ENCODE assay signal across 23 cellular contexts in the genomic region with DNA sequence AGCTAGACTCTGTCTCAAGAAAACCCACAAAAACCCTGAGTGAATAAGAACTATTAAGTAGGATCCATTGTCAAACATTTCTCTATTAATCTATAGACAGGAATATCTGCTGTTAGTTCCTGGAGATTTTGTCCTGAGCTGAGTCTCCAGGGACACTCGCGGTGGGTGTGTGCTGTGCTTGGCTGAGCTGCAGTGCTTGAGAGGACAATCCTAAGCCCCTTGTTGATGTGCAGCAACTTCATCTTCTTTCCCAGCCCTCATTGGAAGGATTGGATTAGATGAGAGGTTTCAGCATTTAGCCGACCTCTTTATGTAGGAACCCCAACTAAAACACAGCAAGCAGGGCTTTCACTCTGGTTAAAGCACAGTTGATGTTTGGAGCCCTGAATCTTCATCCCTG.
"Had no signal": no experiment of that assay in that cellular context is flagged by ENCODE, and none has a peak within 500 bp of the region (broad histone marks: within the 10 kb centered on the region; RNA-seq: fewer than 3 reads in every experiment).

No MANE protein-coding gene starts in this region.

- H3K9me3 Mint-ChIP-seq: activated CD4-positive, alpha-beta memory T cell treated with anti-CD3 and anti-CD28 coated beads, Interleukin-2, amount 10 ng/mL, durations not matched to agents 7 days and 5 days; activated naive CD4-positive, alpha-beta T cell treated with anti-CD3 and anti-CD28 coated beads for 36 hours; activated T-helper 2 cell treated with anti-CD3 and anti-CD28 coated beads, Interferon-gamma antibody, Interleukin-2, Interleukin-4, amounts not matched to agents 10 μg/mL and 5 μg/mL and 100 μg/mL, durations not matched to agents 14 hours and 24 hours and 36 hours; brain; memory B cell; naive B cell; neural progenitor cell; stimulated activated memory B cell treated with anti-CD40 and anti-IgM and Interleukin-4, amounts not matched to agents 10 μg/mL and 1 μg/mL and 100 μg/mL, for 72 hours; T-helper 2 cell treated with Interferon-gamma antibody and Interleukin-4, amounts not matched to agents 5 μg/mL and 100 μg/mL, for 36 hours had no signal

- H3K27ac ChIP-seq: colonic mucosa, neural progenitor cell, pancreas, spleen, transverse colon, uterus had no signal

- H3K4me2 ChIP-seq: neural progenitor cell had no signal

- FAIRE-seq: pancreas, TTC549 had no signal

- H3K4me1 ChIP-seq: colonic mucosa, neural progenitor cell, pancreas had no signal

- H3K36me3 ChIP-seq: neural progenitor cell, uterus had no signal

- H3K4me1 Mint-ChIP-seq: activated CD4-positive, alpha-beta memory T cell treated with anti-CD3 and anti-CD28 coated beads, Interleukin-2, amount 10 ng/mL, durations not matched to agents 7 days and 5 days; activated CD8-positive, alpha-beta memory T cell treated with anti-CD3 and anti-CD28 coated beads, Interleukin-2, amount 10 ng/mL, durations not matched to agents 7 days and 5 days; stimulated activated memory B cell treated with anti-CD40 and anti-IgM and Interleukin-4, amounts not matched to agents 10 μg/mL and 1 μg/mL and 100 μg/mL, for 72 hours had no signal

- DNase-seq: activated CD4-positive, alpha-beta memory T cell treated with anti-CD3 and anti-CD28 coated beads, Interleukin-2, amount 10 ng/mL, durations not matched to agents 7 days and 5 days; activated CD4-positive, alpha-beta T cell treated with anti-CD3 and anti-CD28 coated beads for 48 hours; activated CD4-positive, CD25-positive, alpha-beta regulatory T cell; activated CD8-positive, alpha-beta memory T cell treated with anti-CD3 and anti-CD28 coated beads, Interleukin-2, amount 10 ng/mL, durations not matched to agents 7 days and 5 days; activated naive CD4-positive, alpha-beta T cell treated with anti-CD3 and anti-CD28 coated beads for 36 hours; central memory CD4-positive, alpha-beta T cell; colonic mucosa; heart left ventricle; mucosa of descending colon; naive B cell; pancreas; spleen; stimulated activated CD4-positive, alpha-beta T cell treated with anti-CD3 and anti-CD28 coated beads, Interleukin-4, amount 100 ng/mL, for 4 hours; transverse colon; uterus had no signal

- H3K4me3 Mint-ChIP-seq: activated CD4-positive, alpha-beta memory T cell treated with anti-CD3 and anti-CD28 coated beads, Interleukin-2, amount 10 ng/mL, durations not matched to agents 7 days and 5 days; activated CD8-positive, alpha-beta memory T cell treated with anti-CD3 and anti-CD28 coated beads, Interleukin-2, amount 10 ng/mL, durations not matched to agents 7 days and 5 days; activated naive CD4-positive, alpha-beta T cell treated with anti-CD3 and anti-CD28 coated beads for 36 hours; brain; memory B cell; naive B cell; neural progenitor cell; stimulated activated memory B cell treated with anti-CD40 and anti-IgM and Interleukin-4, amounts not matched to agents 10 μg/mL and 1 μg/mL and 100 μg/mL, for 72 hours; T-helper 2 cell treated with Interferon-gamma antibody and Interleukin-4, amounts not matched to agents 5 μg/mL and 100 μg/mL, for 36 hours had no signal

- H3K27me3 Mint-ChIP-seq: activated CD4-positive, alpha-beta memory T cell treated with anti-CD3 and anti-CD28 coated beads, Interleukin-2, amount 10 ng/mL, durations not matched to agents 7 days and 5 days; activated CD8-positive, alpha-beta memory T cell treated with anti-CD3 and anti-CD28 coated beads, Interleukin-2, amount 10 ng/mL, durations not matched to agents 7 days and 5 days; brain; memory B cell; naive B cell; stimulated activated memory B cell treated with anti-CD40 and anti-IgM and Interleukin-4, amounts not matched to agents 10 μg/mL and 1 μg/mL and 100 μg/mL, for 72 hours had no signal

- ATAC-seq: activated CD8-positive, alpha-beta memory T cell treated with anti-CD3 and anti-CD28 coated beads, Interleukin-2, amount 10 ng/mL, durations not matched to agents 7 days and 5 days; gastroesophageal sphincter; mucosa of descending colon; pancreas; stimulated activated memory B cell treated with anti-CD40 and anti-IgM and Interleukin-4, amounts not matched to agents 10 μg/mL and 1 μg/mL and 100 μg/mL, for 72 hours had no signal

- H3K9me3 ChIP-seq: colonic mucosa, gastroesophageal sphincter, heart left ventricle, mucosa of descending colon, pancreas, spleen, transverse colon, uterus had no signal

- H3K27ac Mint-ChIP-seq: activated CD4-positive, alpha-beta memory T cell treated with anti-CD3 and anti-CD28 coated beads, Interleukin-2, amount 10 ng/mL, durations not matched to agents 7 days and 5 days; activated CD8-positive, alpha-beta memory T cell treated with anti-CD3 and anti-CD28 coated beads, Interleukin-2, amount 10 ng/mL, durations not matched to agents 7 days and 5 days; activated naive CD4-positive, alpha-beta T cell treated with anti-CD3 and anti-CD28 coated beads for 36 hours; activated T-helper 2 cell treated with anti-CD3 and anti-CD28 coated beads, Interferon-gamma antibody, Interleukin-2, Interleukin-4, amounts not matched to agents 10 μg/mL and 5 μg/mL and 100 μg/mL, durations not matched to agents 14 hours and 24 hours and 36 hours; memory B cell; neural progenitor cell; stimulated activated memory B cell treated with anti-CD40 and anti-IgM and Interleukin-4, amounts not matched to agents 10 μg/mL and 1 μg/mL and 100 μg/mL, for 72 hours; T-helper 2 cell treated with Interferon-gamma antibody and Interleukin-4, amounts not matched to agents 5 μg/mL and 100 μg/mL, for 36 hours had no signal

- H3K27me3 ChIP-seq: colonic mucosa, gastroesophageal sphincter, heart left ventricle, neural progenitor cell, pancreas, spleen, transverse colon, uterus had no signal

- H3K9ac ChIP-seq: neural progenitor cell had no signal

- H2AFZ ChIP-seq: neural progenitor cell had no signal

- H3K4me3 ChIP-seq: colonic mucosa, gastroesophageal sphincter, heart left ventricle, mucosa of descending colon, neural progenitor cell, pancreas, spleen, transverse colon, uterus had no signal
